Comparison of ENCODE assay signal across 23 cellular contexts in the genomic region with DNA sequence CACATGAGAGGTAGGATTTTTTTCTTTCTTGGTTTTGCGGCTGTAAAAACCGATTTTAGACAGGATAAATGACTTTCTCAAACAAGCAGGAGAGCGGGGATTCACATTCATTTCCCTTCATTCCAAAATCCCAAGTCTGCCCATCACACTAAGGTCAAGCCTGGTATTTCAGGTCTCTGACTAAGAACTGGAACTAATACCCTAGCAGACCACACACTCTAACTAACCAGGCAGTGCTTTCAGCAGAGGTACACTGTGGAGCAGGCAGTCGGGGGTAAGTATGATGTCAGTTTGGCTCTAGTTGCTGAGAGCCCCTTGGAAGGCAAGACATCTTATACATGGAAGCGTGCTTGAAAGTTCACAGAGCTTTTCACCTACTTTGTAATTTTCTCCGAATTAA.
"Had no signal": no experiment of that assay in that cellular context is flagged by ENCODE, and none has a peak within 500 bp of the region (broad histone marks: within the 10 kb centered on the region; RNA-seq: fewer than 3 reads in every experiment).

No MANE protein-coding gene starts in this region.

- ATAC-seq: foreskin keratinocyte, left cardiac atrium, lower lobe of right lung, natural killer cell, right cardiac atrium had no signal

- H3K4me3 ChIP-seq: hepatocyte, left ventricle myocardium inferior, lower lobe of right lung, ovary, stomach, thoracic aorta, transverse colon had no signal

- DNase-seq: dermis blood vessel endothelial cell; effector CD4-positive, alpha-beta T cell; endodermal cell; erythroblast; foreskin keratinocyte; head of caudate nucleus; kidney; left cardiac atrium; left ventricle myocardium inferior; lower lobe of right lung; natural killer cell; nucleus accumbens; ovary; right cardiac atrium; small intestine; stimulated activated CD4-positive, alpha-beta T cell treated with anti-CD3 and anti-CD28 coated beads, Interleukin-12 subunit alpha, Interleukin-12 subunit beta, amount 100 ng/mL, for 4 hours; stimulated activated naive CD4-positive, alpha-beta T cell; stomach; substantia nigra; transverse colon had no signal

- H3K27me3 ChIP-seq: foreskin keratinocyte, hepatocyte, ovary, stomach, transverse colon had no signal

- H3K36me3 ChIP-seq: left ventricle myocardium inferior, lower lobe of right lung, ovary, stomach, thoracic aorta, transverse colon had no signal

- FAIRE-seq: endothelial cell of umbilical vein, kidney, small intestine had no signal
